10 cellular contexts compared by ENCODE assay signal in the genomic region with DNA sequence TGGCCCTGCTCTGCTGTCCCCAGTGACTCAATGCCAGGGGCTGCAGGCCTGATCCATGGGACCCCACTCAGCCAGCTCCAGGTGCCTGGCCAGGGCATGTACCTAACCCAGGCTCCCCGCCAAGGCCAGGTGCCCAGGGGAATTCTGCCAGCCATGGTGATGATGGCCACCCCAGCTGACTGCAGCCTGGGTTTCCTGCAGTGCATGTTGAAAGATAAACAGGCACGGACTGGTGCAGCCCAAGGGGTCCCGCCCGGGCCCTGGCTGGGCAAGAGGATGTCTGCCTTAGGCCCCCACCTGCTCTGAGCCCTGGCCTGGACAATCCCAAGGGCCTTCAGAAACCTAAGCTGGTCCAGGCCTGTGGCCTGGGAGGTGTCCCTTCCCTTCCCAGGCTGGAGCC. TPM values are rescaled to one million over a fixed set of nuclear protein-coding genes. Genes with fewer than 3 reads are reported as not detected.
DNase-seq lines count a peak whose midpoint lies in the region; ATAC-seq and TF ChIP-seq lines count a peak whose summit lies in the region.
"Had no signal": no experiment of that assay in that cellular context is flagged by ENCODE, and none has a peak within 500 bp of the region (broad histone marks: within the 10 kb centered on the region; RNA-seq: fewer than 3 reads in every experiment).

No MANE protein-coding gene starts in this region.

- TF ChIP-seq POLR2A in gastroesophageal sphincter (IDR thresholded peaks at IDR 0.05) (no peak), spleen (IDR thresholded peaks at IDR 0.05) (no peak)

- H3K9me3 ChIP-seq in gastroesophageal sphincter (no peaks in the 10 kb centered on the region), spleen (no peaks in the 10 kb centered on the region)

- H3K4me3 ChIP-seq in gastroesophageal sphincter (peak overlapping the region in 1 of 2 donors; percentile 67), spleen (peak overlapping the region in 5 of 8 donors; percentile 37 to 86 (median 41))

- H3K36me3 ChIP-seq in gastroesophageal sphincter: no peaks in the 10 kb centered on the region
- H3K36me3 ChIP-seq in spleen: peaks cover 0 to 6% (median 0%) of the 10 kb centered on the region in 6 donors

- H3K9me3 Mint-ChIP-seq in T-helper 1 cell treated with Interleukin-12 subunit alpha and Interleukin-12 subunit beta and Interleukin-4 antibody, amounts not matched to agents 30 μg/mL and 1 μg/mL, for 36 hours: no peaks in the 10 kb centered on the region

- H3K4me3 Mint-ChIP-seq in T-helper 1 cell treated with Interleukin-12 subunit alpha and Interleukin-12 subunit beta and Interleukin-4 antibody, amounts not matched to agents 30 μg/mL and 1 μg/mL, for 36 hours: peak overlapping the region; percentile 82

- no peak for ATAC-seq in gastroesophageal sphincter
- ATAC-seq in HG02759 (IDR thresholded peaks at IDR 0.05; ENCODE audit: unreplicated experiment): no peak

- POLR2A ChIA-PET in RWPE1 (lab: Yijun Ruan, JAX; ENCODE audit: low non-redundant PET): no interaction called here

- peaks cover 16% of the 10 kb centered on the region for H3K4me1 Mint-ChIP-seq in T-helper 1 cell treated with Interleukin-12 subunit alpha and Interleukin-12 subunit beta and Interleukin-4 antibody, amounts not matched to agents 30 μg/mL and 1 μg/mL, for 36 hours (ENCODE audit: low read depth)

- no peak for TF ChIP-seq EP300 in gastroesophageal sphincter (IDR thresholded peaks at IDR 0.05)

- TF ChIP-seq CTCF in RWPE1 (conservative IDR thresholded peaks at IDR 0.05; ENCODE audit: low read depth) (no peak), gastroesophageal sphincter (IDR thresholded peaks at IDR 0.05) (no peak), spleen (IDR thresholded peaks at IDR 0.05 in 8 of 11, conservative IDR thresholded peaks at IDR 0.05 in 3 of 11) (no peak)

- DNase-seq in T-helper 1 cell (no peak), RWPE1 (ENCODE audit: low spot score) (no peak), spleen (peak; percentile 76), NCI-H524 treated with DMSO at 0.1 percent for 48 hours (lab: John Stamatoyannopoulos, UW) (no peak), mucosa of gallbladder (ENCODE audit: low spot score) (no peak)
- DNase-seq: NCI-H1694 had no signal

- H3K27me3 Mint-ChIP-seq in T-helper 1 cell treated with Interleukin-12 subunit alpha and Interleukin-12 subunit beta and Interleukin-4 antibody, amounts not matched to agents 30 μg/mL and 1 μg/mL, for 36 hours (ENCODE audit: low read depth): peaks cover 4% of the 10 kb centered on the region

- peak overlapping the region; percentile 81 for H3K27ac ChIP-seq in RWPE1
- peak overlapping the region in 3 of 4 donors; percentile 63 to 68 (median 64) for H3K27ac ChIP-seq in gastroesophageal sphincter
- peak overlapping the region in 4 of 8 donors; percentile 13 to 93 (median 63) for H3K27ac ChIP-seq in spleen

- CTCF ChIA-PET in RWPE1 (lab: Yijun Ruan, JAX): interaction anchor here (0.6 to 4.7 kb wide), 6 partner anchors 9 to 427 kb away, joined by 3 to 44 read pairs (median 5); partner anchors contain the start of gene NPDC1

- H3K27ac Mint-ChIP-seq in T-helper 1 cell treated with Interleukin-12 subunit alpha and Interleukin-12 subunit beta and Interleukin-4 antibody, amounts not matched to agents 30 μg/mL and 1 μg/mL, for 36 hours: no peak overlapping the region

- H3K4me1 ChIP-seq in gastroesophageal sphincter (peaks cover 0 to 44% (median 22%) of the 10 kb centered on the region in 3 donors), spleen (peaks cover 39 to 93% (median 74%) of the 10 kb centered on the region in 6 donors)

- WGBS in gastroesophageal sphincter (ENCODE audit: low coverage in 1 of 2), 2 donors: no CpG with 5 or more reads among the region's 4 CpGs
- 66 to 81% (median 78%) methylated on average over 4 of the region's 4 CpGs for WGBS in spleen, 5 donors

- no peaks in the 10 kb centered on the region for H3K27me3 ChIP-seq in gastroesophageal sphincter
- no peaks in the 10 kb centered on the region for H3K27me3 ChIP-seq in spleen (replicated peaks in 1 of 7)

- H3K36me3 Mint-ChIP-seq in T-helper 1 cell treated with Interleukin-12 subunit alpha and Interleukin-12 subunit beta and Interleukin-4 antibody, amounts not matched to agents 30 μg/mL and 1 μg/mL, for 36 hours (ENCODE audit: low read depth): no peaks in the 10 kb centered on the region

- intact Hi-C loops in spleen (cut with DNase I; ENCODE audit: low total_unique reads): no loop called here

RNA-seq across cellular contexts. Expression of gene ABCA2, which starts 1.2 kb away (rescaled TPM):
- total RNA-seq in gastroesophageal sphincter (10 to 100 TPM; 13.5 to 24.3 (median 19.3) TPM), spleen (10 to 100 TPM; 36.3 to 97.5 (median 59.0) TPM), mucosa of gallbladder (298 TPM)
- polyA plus RNA-seq in spleen: 10 to 100 TPM; 11.9 to 38.6 (median 19.6) TPM

RNA-seq across cellular contexts. Expression of gene FUT7, which starts 5.1 kb away (rescaled TPM):
- total RNA-seq in gastroesophageal sphincter (under 1 TPM in 1 of 4 donors, not detected in 3; 0.20 TPM), spleen (10 to 100 TPM in 2 of 7 donors, 1 to 10 TPM in 5; 5.5 to 14.9 (median 6.7) TPM), mucosa of gallbladder (0.26 TPM)
- polyA plus RNA-seq in spleen: 1 to 10 TPM; 4.0 to 6.9 (median 4.8) TPM

RNA-seq across cellular contexts. Expression of gene NPDC1, which starts 19.1 kb away (rescaled TPM):
- 10 to 100 TPM; 50.4 to 69.9 (median 59.5) TPM for total RNA-seq in gastroesophageal sphincter
- total RNA-seq in spleen: 100 to 1,000 TPM in 5 of 7 donors, 10 to 100 TPM in 2; 86.3 to 197 (median 111) TPM
- 100 to 1,000 TPM; 104 to 358 (median 256) TPM for polyA plus RNA-seq in spleen
- total RNA-seq in mucosa of gallbladder: 376 TPM

RNA-seq across cellular contexts. Expression of gene ENTPD2, which starts 27.0 kb away (rescaled TPM):
- total RNA-seq in gastroesophageal sphincter (1 to 10 TPM in 1 of 4 donors, under 1 TPM in 1, not detected in 2; 0.58 to 1.6 TPM), spleen (under 1 TPM in 2 of 7 donors, not detected in 5; 0.32 to 0.40 TPM), mucosa of gallbladder (41.1 TPM)
- under 1 TPM in 2 of 3 donors, not detected in 1; 0.11 to 0.58 TPM for polyA plus RNA-seq in spleen
- total RNA-seq: T-helper 1 cell treated with Interleukin-12 subunit alpha and Interleukin-12 subunit beta and Interleukin-4 antibody, amounts not matched to agents 30 ng/mL and 1 ng/mL, for 36 hours had no signal

RNA-seq across cellular contexts. Expression of gene CLIC3, which starts 30.5 kb away (rescaled TPM):
- total RNA-seq in gastroesophageal sphincter: 1 to 10 TPM in 3 of 4 donors, under 1 TPM in 1; 0.81 to 5.4 (median 2.2) TPM
- 10 to 100 TPM in 1 of 7 donors, 1 to 10 TPM in 6; 3.5 to 10.7 (median 5.5) TPM for total RNA-seq in spleen
- polyA plus RNA-seq in spleen: 1 to 10 TPM; 2.9 to 7.2 (median 5.3) TPM
- total RNA-seq in mucosa of gallbladder: 2.2 TPM
